In the genomic region with DNA sequence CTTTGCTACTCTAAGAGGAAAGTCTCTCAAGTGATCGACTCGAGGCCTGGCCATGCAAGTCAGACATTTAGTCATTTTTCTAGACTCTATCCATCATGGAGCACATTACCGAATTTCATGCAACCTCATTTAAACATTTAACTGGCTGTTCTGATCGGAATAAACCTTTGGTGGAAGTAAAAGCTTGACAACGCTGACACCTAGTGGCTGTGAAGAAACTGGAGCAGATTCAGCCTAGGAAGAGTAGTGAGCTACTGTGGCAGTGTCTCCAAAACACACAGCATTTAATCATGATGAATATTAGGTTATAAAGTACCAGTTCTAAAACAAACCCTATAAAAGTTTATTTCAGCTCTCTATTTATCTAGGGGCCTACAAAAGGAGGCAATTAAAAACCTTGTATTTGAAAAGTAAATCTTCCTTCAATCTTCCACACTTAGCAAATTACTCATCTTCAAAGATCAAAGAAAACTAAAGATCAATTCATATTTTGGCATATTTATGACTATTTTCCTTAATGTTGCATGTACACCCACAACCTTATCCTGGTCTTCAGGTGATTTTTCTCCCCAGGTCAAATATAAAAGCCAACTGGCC, we compare ENCODE assay signal across 8 cellular contexts.
DNase-seq lines count a peak whose midpoint lies in the region; ATAC-seq lines count a peak whose summit lies in the region.

No MANE protein-coding gene starts in this region.

- peak; percentile 7 for DNase-seq in activated gamma-delta T cell treated with Interleukin-2 at 50 U/mL for 16 hours
- no peak for DNase-seq in activated gamma-delta T cell (lab: John Stamatoyannopoulos, UW)
- DNase-seq in HuH-7.5 (ENCODE audit: low spot score) = peak; percentile 8
- peak; percentile 55 for DNase-seq in SK-N-DZ (ENCODE audit: low spot score)
- peak; percentile 31 for DNase-seq in central memory CD4-positive, alpha-beta T cell
- no peak for DNase-seq in left colon
- peak; percentile 92 for DNase-seq in superior temporal gyrus (ENCODE audit: extremely low spot score)

- intact Hi-C loops in left colon (cut with DNase I, micrococcal nuclease) = no loop called here

- peak; percentile 84 for ATAC-seq in GM21528 (IDR thresholded peaks at IDR 0.05; ENCODE audit: low FRiP score, unreplicated experiment)
- ATAC-seq in left colon = peak; percentile 61

Comparison
In these comparisons a context has a peak if more than half of its experiments do, and no peak if none do; other contexts are left out.
1. DNase-seq: peak in activated gamma-delta T cell treated with Interleukin-2 at 50 U/mL for 16 hours (single experiment), HuH-7.5 (single experiment), SK-N-DZ (single experiment), central memory CD4-positive, alpha-beta T cell (single experiment) and superior temporal gyrus (single experiment); none in activated gamma-delta T cell (single experiment) and left colon (0 of 2).